ENCODE assay signal across 20 cellular contexts in the genomic region with DNA sequence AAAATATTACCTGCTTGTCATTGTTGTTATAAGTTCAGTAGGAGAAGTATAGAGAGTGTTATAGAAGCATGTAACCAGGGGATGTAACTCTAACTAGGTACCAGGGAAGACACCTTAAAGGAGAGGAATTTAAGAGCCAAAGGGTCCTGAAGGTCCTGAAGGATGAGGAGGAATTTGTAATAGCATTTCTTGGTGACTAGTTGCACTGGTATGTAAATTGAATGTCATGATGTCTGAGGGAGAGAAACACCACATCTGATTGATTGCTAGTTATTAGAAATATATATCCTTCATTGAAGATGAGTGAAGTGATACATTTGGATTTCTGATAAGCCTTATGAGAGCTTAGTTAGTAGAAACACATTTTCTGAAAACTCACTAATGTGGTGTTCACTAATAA.
DNase-seq lines count a peak whose midpoint lies in the region.
"Had no signal": no experiment of that assay in that cellular context is flagged by ENCODE, and none has a peak within 500 bp of the region (broad histone marks: within the 10 kb centered on the region; RNA-seq: fewer than 3 reads in every experiment).

No MANE protein-coding gene starts in this region.

- no peak overlapping the region for H4K91ac ChIP-seq in mesenchymal stem cell (ENCODE audit: low read length)

- no peak overlapping the region for H2BK120ac ChIP-seq in mesenchymal stem cell (ENCODE audit: low read depth, low read length)

- H3K23ac ChIP-seq in mesenchymal stem cell (ENCODE audit: low read length in 2 of 2): no peak overlapping the region

- in situ Hi-C loops in GM23248 (cut with MboI): no loop called here

- no peaks in the 10 kb centered on the region for H3K9me3 ChIP-seq in GM23248 (ENCODE audit: low read depth)
- H3K9me3 ChIP-seq in mesenchymal stem cell (ENCODE audit: control insufficient read depth, low read length): no peaks in the 10 kb centered on the region
- H3K9me3 ChIP-seq: BE2C, SJSA1 had no signal

- H3K36me3 ChIP-seq in GM23248 (ENCODE audit: low read depth): no peaks in the 10 kb centered on the region
- no peaks in the 10 kb centered on the region for H3K36me3 ChIP-seq in mesenchymal stem cell (ENCODE audit: control insufficient read depth in 1 of 2, insufficient read depth in 2 of 2, low read depth in 1 of 2, low read length in 2 of 2)
- H3K36me3 ChIP-seq: BE2C, SJSA1 had no signal

- no peaks in the 10 kb centered on the region for H3K4me1 Mint-ChIP-seq in activated CD4-positive, alpha-beta memory T cell treated with anti-CD3 and anti-CD28 coated beads for 36 hours (ENCODE audit: low read depth)
- H3K4me1 Mint-ChIP-seq: T-helper 17 cell had no signal

- no peak overlapping the region for H3K27ac Mint-ChIP-seq in activated CD4-positive, alpha-beta memory T cell treated with anti-CD3 and anti-CD28 coated beads for 36 hours
- H3K27ac Mint-ChIP-seq: HFFc6, T-helper 17 cell had no signal

- H3K79me2 ChIP-seq in GM23248 (ENCODE audit: insufficient read depth): no peaks in the 10 kb centered on the region

- H3K36me3 Mint-ChIP-seq in activated CD4-positive, alpha-beta memory T cell treated with anti-CD3 and anti-CD28 coated beads for 36 hours: no peaks in the 10 kb centered on the region

- no peak overlapping the region for H2BK12ac ChIP-seq in mesenchymal stem cell (ENCODE audit: low read length in 2 of 2)

- intact Hi-C loops in activated CD4-positive, alpha-beta memory T cell treated with anti-CD3 and anti-CD28 coated beads for 36 hours (cut with micrococcal nuclease): no loop called here

- no peak overlapping the region for H3K18ac ChIP-seq in mesenchymal stem cell (ENCODE audit: low read depth in 1 of 2, low read length in 2 of 2)

- H2AK5ac ChIP-seq in mesenchymal stem cell (ENCODE audit: low read length, severe bottlenecking): no peak overlapping the region

- POLR2A ChIA-PET in activated CD4-positive, alpha-beta memory T cell treated with anti-CD3 and anti-CD28 coated beads for 36 hours (lab: Charles Lee): no interaction called here

- H3K4ac ChIP-seq in mesenchymal stem cell (ENCODE audit: low read depth in 1 of 2, low read length in 2 of 2): no peak overlapping the region

- H3K27me3 Mint-ChIP-seq in activated CD4-positive, alpha-beta memory T cell treated with anti-CD3 and anti-CD28 coated beads for 36 hours: no peaks in the 10 kb centered on the region
- H3K27me3 Mint-ChIP-seq: T-helper 17 cell had no signal

- no peak overlapping the region for H2BK15ac ChIP-seq in mesenchymal stem cell (ENCODE audit: low read depth, poor library complexity, severe bottlenecking)

- no peaks in the 10 kb centered on the region for H4K20me1 ChIP-seq in GM23248 (ENCODE audit: insufficient read depth)

- H3K27me3 ChIP-seq in GM23248 (replicated peaks; ENCODE audit: insufficient read depth) (no peaks in the 10 kb centered on the region), mesenchymal stem cell (ENCODE audit: control insufficient read depth in 1 of 2, insufficient read depth in 1 of 2, low read length in 2 of 2) (no peaks in the 10 kb centered on the region)
- H3K27me3 ChIP-seq: BE2C, SJSA1 had no signal

- no peak overlapping the region for H4K8ac ChIP-seq in mesenchymal stem cell (ENCODE audit: low read length)

- H3K4me1 ChIP-seq in GM23248 (ENCODE audit: insufficient read depth): 0 out of 2 replicates have a peak, but pooled peaks cover 7% of the 10 kb centered on the region
- no peaks in the 10 kb centered on the region for H3K4me1 ChIP-seq in mesenchymal stem cell (ENCODE audit: control insufficient read depth, insufficient read depth, low read depth, low read length)
- H3K4me1 ChIP-seq: BE2C, SJSA1 had no signal

- CTCF ChIA-PET in activated CD4-positive, alpha-beta memory T cell treated with anti-CD3 and anti-CD28 coated beads for 36 hours (lab: Charles Lee): no interaction called here

- H3K4me2 ChIP-seq in GM23248 (ENCODE audit: unreplicated experiment): no peak overlapping the region
- no peak overlapping the region for H3K4me2 ChIP-seq in mesenchymal stem cell (ENCODE audit: low read length, poor library complexity, severe bottlenecking)

- H3F3A ChIP-seq in GM23248 (ENCODE audit: insufficient read depth): no peaks in the 10 kb centered on the region

- H2BK5ac ChIP-seq in mesenchymal stem cell (ENCODE audit: low read depth, low read length, poor library complexity, severe bottlenecking): no peak overlapping the region

- H3K9me2 ChIP-seq in GM23248 (ENCODE audit: insufficient read depth): no peaks in the 10 kb centered on the region

- H3K79me1 ChIP-seq in mesenchymal stem cell (replicated peaks; ENCODE audit: low read length, poor library complexity, severe bottlenecking): no peaks in the 10 kb centered on the region

- H3K4me3 ChIP-seq in GM23248: no peak overlapping the region
- H3K4me3 ChIP-seq in mesenchymal stem cell (ENCODE audit: insufficient read depth in 1 of 2, low read depth in 1 of 2, low read length in 2 of 2): no peak overlapping the region
- H3K4me3 ChIP-seq: SJSA1 had no signal

- H3K27ac ChIP-seq in GM23248 (no peak overlapping the region), mesenchymal stem cell (ENCODE audit: low read length, poor library complexity, severe bottlenecking) (no peak overlapping the region)
- H3K27ac ChIP-seq: SJSA1 had no signal

- DNase-seq in AG08395 (ENCODE audit: low spot score): peak; percentile 5
- peak; percentile 20 for DNase-seq in GM23248
- DNase-seq in RPMI7951 (ENCODE audit: low read depth): peak; percentile 13
- DNase-seq in mesenchymal stem cell: peak; percentile 21
- no peak for DNase-seq in activated CD4-positive, CD25-positive, alpha-beta regulatory T cell (lab: John Stamatoyannopoulos, UW)
- no peak for DNase-seq in SKM-1 (lab: John Stamatoyannopoulos, UW; ENCODE audit: unreplicated experiment)
- no peak for DNase-seq in activated CD4-positive, alpha-beta memory T cell treated with anti-CD3 and anti-CD28 coated beads for 36 hours
- DNase-seq: 8988T, BE2C, HFFc6, KBM-7, NCI-H1105, NCI-H146, NCI-H2029, NCI-H2171, NCI-H446, NCI-H526, OCI-M1, T-helper 17 cell had no signal

- no peak overlapping the region for H3K4me3 Mint-ChIP-seq in activated CD4-positive, alpha-beta memory T cell treated with anti-CD3 and anti-CD28 coated beads for 36 hours
- H3K4me3 Mint-ChIP-seq: HFFc6, T-helper 17 cell had no signal

- H3K14ac ChIP-seq in mesenchymal stem cell (ENCODE audit: low read length in 2 of 2): no peak overlapping the region

- H2AFZ ChIP-seq in GM23248: no peak overlapping the region
- H2AFZ ChIP-seq in mesenchymal stem cell (ENCODE audit: low read depth, low read length): no peak overlapping the region

- H3K9ac ChIP-seq in GM23248 (no peak overlapping the region), mesenchymal stem cell (ENCODE audit: low read length) (no peak overlapping the region)

- H3K9me3 Mint-ChIP-seq in activated CD4-positive, alpha-beta memory T cell treated with anti-CD3 and anti-CD28 coated beads for 36 hours: peaks cover 6% of the 10 kb centered on the region
- H3K9me3 Mint-ChIP-seq: HFFc6 had no signal

Comparison
In these comparisons a context has a peak if more than half of its experiments do, and no peak if none do; other contexts are left out.
1. DNase-seq: peak in AG08395 (single experiment), GM23248 (single experiment), RPMI7951 (single experiment) and mesenchymal stem cell (single experiment); none in activated CD4-positive, CD25-positive, alpha-beta regulatory T cell (0 of 4), SKM-1 (single experiment) and activated CD4-positive, alpha-beta memory T cell treated with anti-CD3 and anti-CD28 coated beads for 36 hours (single experiment).